ENCODE assay signal across 8 cellular contexts in genomic region chr3:156816794-156817741, GRCh38. TPM values are rescaled to one million over a fixed set of nuclear protein-coding genes. Genes with fewer than 3 reads are reported as not detected.
DNase-seq lines count a peak whose midpoint lies in the region; ATAC-seq and TF ChIP-seq lines count a peak whose summit lies in the region.

No MANE protein-coding gene starts in this region.

- H3K9me3 ChIP-seq in OCI-LY1 (ENCODE audit: low read length) = no peaks in the 10 kb centered on the region
- H3K9me3 ChIP-seq in muscle layer of colon (ENCODE audit: low read length) = no peaks in the 10 kb centered on the region

- ATAC-seq in GM19397 (IDR thresholded peaks at IDR 0.05; ENCODE audit: unreplicated experiment) (peak; percentile 72), HG03520 (IDR thresholded peaks at IDR 0.05; ENCODE audit: unreplicated experiment) (peak; percentile 66)

- no peaks in the 10 kb centered on the region for H4K20me1 ChIP-seq in OCI-LY1 (ENCODE audit: insufficient read depth, low read length)

- H3K4me1 ChIP-seq in OCI-LY1 (ENCODE audit: insufficient read depth, low read length, severe bottlenecking) (peaks cover 87% of the 10 kb centered on the region), muscle layer of colon (ENCODE audit: insufficient read depth, low read length) (no peaks in the 10 kb centered on the region)

- TF ChIP-seq CTCF in OCI-LY1 (IDR thresholded peaks at IDR 0.05; ENCODE audit: low read length) (peak; percentile 39; the same call in 1 of the 2 replicates), epithelial cell of proximal tubule (conservative IDR thresholded peaks at IDR 0.05; ENCODE audit: low read depth, low read length) (no peak)

- H3K9ac ChIP-seq in OCI-LY1 (ENCODE audit: low read length) (peak overlapping the region; percentile 74), muscle layer of colon (ENCODE audit: low read length) (peak overlapping the region; percentile 49)

- DNase-seq in COLO668 (lab: John Stamatoyannopoulos, UW; ENCODE audit: unreplicated experiment) (peak; percentile 91), activated T-cell treated with anti-CD3 and anti-CD28 coated beads for 48 hours (ENCODE audit: low read depth) (peak; percentile 87), epithelial cell of proximal tubule (ENCODE audit: low read depth) (no peak)
- peak; percentile 55 to 60 for DNase-seq in stimulated activated CD8-positive, alpha-beta memory T cell treated with anti-CD3 and anti-CD28 coated beads, Interleukin-7, amount 100 ng/mL, for 1 hour (ENCODE audit: low read depth in 2 of 2)

- H3F3A ChIP-seq in OCI-LY1 (ENCODE audit: insufficient read depth, low read length) = no peaks in the 10 kb centered on the region

- peaks cover 9% of the 10 kb centered on the region; the same call in 1 of the 2 replicates for H3K36me3 ChIP-seq in OCI-LY1 (ENCODE audit: insufficient read depth, low read length)
- H3K36me3 ChIP-seq in muscle layer of colon (ENCODE audit: insufficient read depth, low read length) = no peaks in the 10 kb centered on the region

- H2AFZ ChIP-seq in OCI-LY1 (ENCODE audit: low read length) = no peak overlapping the region

- H3K79me2 ChIP-seq in OCI-LY1 (ENCODE audit: insufficient read depth, low read length) = peaks cover 28% of the 10 kb centered on the region

- peak overlapping the region; percentile 80 for H3K4me2 ChIP-seq in OCI-LY1 (ENCODE audit: low read length)

- H3K27ac ChIP-seq in OCI-LY1 (ENCODE audit: low read depth, low read length, poor library complexity, severe bottlenecking) (peak overlapping the region; percentile 94), muscle layer of colon (ENCODE audit: low read depth, low read length) (peak overlapping the region; percentile 35)

- no peaks in the 10 kb centered on the region for H3K9me2 ChIP-seq in OCI-LY1 (ENCODE audit: low read depth, low read length)

- H3K27me3 ChIP-seq in OCI-LY1 (ENCODE audit: insufficient read depth, low read length) = no peaks in the 10 kb centered on the region
- H3K27me3 ChIP-seq in muscle layer of colon (ENCODE audit: control insufficient read depth in 1 of 2, insufficient read depth in 2 of 2, low read length in 2 of 2) = no peaks in the 10 kb centered on the region

- peak overlapping the region; percentile 62 for H3K4me3 ChIP-seq in OCI-LY1 (ENCODE audit: low read depth, low read length, poor library complexity, severe bottlenecking)
- peak overlapping the region; percentile 61 for H3K4me3 ChIP-seq in epithelial cell of proximal tubule (ENCODE audit: low read depth, low read length)
- peak overlapping the region; percentile 58 to 66 for H3K4me3 ChIP-seq in muscle layer of colon (ENCODE audit: low read depth in 1 of 2, low read length in 2 of 2)

RNA-seq across cellular contexts. Expression of gene LEKR1, which starts 9.1 kb away (rescaled TPM):
- 0.06 and 0.43 TPM in 2 replicates for total RNA-seq in epithelial cell of proximal tubule
